8 cellular contexts compared by ENCODE assay signal in genomic region chr11:85627332-85627997, GRCh38. TPM values are rescaled to one million over a fixed set of nuclear protein-coding genes. Genes with fewer than 3 reads are reported as not detected.
A peak's percentile ranks its signal among the peaks of the same experiment; 100 is the strongest.
DNase-seq lines count a peak whose midpoint lies in the region; ATAC-seq, FAIRE-seq and TF ChIP-seq lines count a peak whose summit lies in the region.

DLG2 (minus strand) TSS chr11:85627344.

- H3K9ac ChIP-seq in parathyroid adenoma = peak within 1 kb of the TSS; percentile 67

- peak within 1 kb of the TSS; percentile 95 for H3K4me2 ChIP-seq in parathyroid adenoma (ENCODE audit: low read length)

- no peaks in the 10 kb centered on the region for H3K4me1 ChIP-seq in parathyroid adenoma

- peak; percentile 1 for ATAC-seq in GM18909 (IDR thresholded peaks at IDR 0.05; ENCODE audit: poor library complexity, unreplicated experiment)
- ATAC-seq in left ventricle myocardium superior = peak; percentile 49

- peak within 1 kb of the TSS; percentile 95 for H2AFZ ChIP-seq in parathyroid adenoma

- no peaks in the 10 kb centered on the region for H3K79me2 ChIP-seq in parathyroid adenoma

- DNase-seq in AG20443 (ENCODE audit: low spot score) (peak; percentile 46), NCI-H2171 treated with DMSO at 0.1 percent for 48 hours (lab: John Stamatoyannopoulos, UW) (peak; percentile 87), amygdala (lab: John Stamatoyannopoulos, UW) (peak in 38 of 56 donors; percentile 1 to 84 (median 44)), left ventricle myocardium superior (no peak), RCC 7860 (ENCODE audit: low spot score) (no peak), GM19240 (ENCODE audit: insufficient read length, low spot score) (no peak)

- peak within 1 kb of the TSS; percentile 80 for H3K4me3 ChIP-seq in parathyroid adenoma (ENCODE audit: low read depth, low read length)

- intact Hi-C loops in left ventricle myocardium superior (cut with micrococcal nuclease) = loop anchor here (5.0 kb wide), 1 partner anchor 35 kb away; no protein-coding TSS in a partner anchor

- H3K9me3 ChIP-seq in parathyroid adenoma (ENCODE audit: control insufficient read depth, low read length) = no peaks in the 10 kb centered on the region

- H3K36me3 ChIP-seq in parathyroid adenoma (ENCODE audit: control insufficient read depth, insufficient read depth, low read length) = no peaks in the 10 kb centered on the region

- TF ChIP-seq CTCF in parathyroid adenoma (IDR thresholded peaks at IDR 0.05) = no peak

- no peaks in the 10 kb centered on the region for H3K27me3 ChIP-seq in parathyroid adenoma (ENCODE audit: control insufficient read depth, insufficient read depth, low read length)

- FAIRE-seq in RCC 7860 (lab: Jason Lieb, UNC) = no peak

- peak within 1 kb of the TSS; percentile 90 for H3K27ac ChIP-seq in parathyroid adenoma

RNA-seq across cellular contexts. Expression of gene DLG2, which starts in this region (rescaled TPM):
- total RNA-seq in left ventricle myocardium superior = 5.7 TPM

Comparison
In these comparisons a context has a peak if more than half of its experiments do, and no peak if none do; other contexts are left out.
1. DNase-seq: peak in AG20443 (single experiment), NCI-H2171 treated with DMSO at 0.1 percent for 48 hours (single experiment) and amygdala (38 of 56); none in left ventricle myocardium superior (single experiment), RCC 7860 (single experiment) and GM19240 (single experiment).